In genomic region chr9:128786681-128787582, GRCh38 we compare ENCODE assay signal across 8 cellular contexts. TPM values are rescaled to one million over a fixed set of nuclear protein-coding genes. Genes with fewer than 3 reads are reported as not detected.
DNase-seq lines count a peak whose midpoint lies in the region; ATAC-seq and TF ChIP-seq lines count a peak whose summit lies in the region.

TBC1D13 (plus strand) TSS chr9:128787253; CDS start chr9:128787354, 101 bp downstream.

- peak within 1 kb of the TSS; percentile 87 for H3K4me3 Mint-ChIP-seq in activated CD4-positive, alpha-beta T cell treated with anti-CD3 and anti-CD28 coated beads for 36 hours
- peak within 1 kb of the TSS; percentile 93 for H3K4me3 Mint-ChIP-seq in chondrocyte (ENCODE audit: unreplicated experiment)

- peaks cover 1% of the 10 kb centered on the region for H3K36me3 Mint-ChIP-seq in activated CD4-positive, alpha-beta T cell treated with anti-CD3 and anti-CD28 coated beads for 36 hours (ENCODE audit: low read depth)
- peaks cover 7% of the 10 kb centered on the region for H3K36me3 Mint-ChIP-seq in chondrocyte (ENCODE audit: low read depth)

- H3K27ac Mint-ChIP-seq in activated CD4-positive, alpha-beta T cell treated with anti-CD3 and anti-CD28 coated beads for 36 hours = peak within 1 kb of the TSS; percentile 87
- peak within 1 kb of the TSS; percentile 88 for H3K27ac Mint-ChIP-seq in chondrocyte (ENCODE audit: unreplicated experiment)

- intact Hi-C loops in activated CD4-positive, alpha-beta T cell treated with anti-CD3 and anti-CD28 coated beads for 36 hours (cut with DNase I, micrococcal nuclease) = loop anchor here (1.0 to 5.0 kb wide), 18 partner anchors 16 to 627 kb away; partner anchors contain the start of genes PKN3 (in 2 of the 2), ZER1 (in 2 of the 2), BBLN (in 1 of the 2) and COQ4 (in 1 of the 2)

- peak; percentile 70 to 73 for DNase-seq in AML-193 (lab: John Stamatoyannopoulos, UW)
- peak; percentile 93 for DNase-seq in GM19238 (ENCODE audit: insufficient read length, low spot score)
- DNase-seq in NCI-H524 treated with DMSO at 0.1 percent for 48 hours (lab: John Stamatoyannopoulos, UW) = peak; percentile 49
- DNase-seq in activated CD4-positive, alpha-beta T cell treated with anti-CD3 and anti-CD28 coated beads for 36 hours = peak; percentile 94
- no peak for DNase-seq in chondrocyte (ENCODE audit: low spot score)
- peak; percentile 44 for DNase-seq in kidney glomerular epithelial cell (lab: John Stamatoyannopoulos, UW)
- peak; percentile 80 to 84 for DNase-seq in stimulated activated CD4-positive, alpha-beta T cell treated with anti-CD3 and anti-CD28 coated beads, Interleukin-15, amount 100 ng/mL, for 48 hours (ENCODE audit: low read depth in 2 of 2)

- TF ChIP-seq CTCF in chondrocyte (IDR thresholded peaks at IDR 0.05) = no peak

- CTCF ChIA-PET in activated CD4-positive, alpha-beta T cell treated with anti-CD3 and anti-CD28 coated beads for 36 hours (lab: Charles Lee) = no interaction called here

- H3K9me3 Mint-ChIP-seq in activated CD4-positive, alpha-beta T cell treated with anti-CD3 and anti-CD28 coated beads for 36 hours (ENCODE audit: low read depth) = no peaks in the 10 kb centered on the region
- H3K9me3 Mint-ChIP-seq in chondrocyte (ENCODE audit: low read depth) = no peaks in the 10 kb centered on the region

- H3K27me3 Mint-ChIP-seq in activated CD4-positive, alpha-beta T cell treated with anti-CD3 and anti-CD28 coated beads for 36 hours = no peaks in the 10 kb centered on the region
- no peaks in the 10 kb centered on the region for H3K27me3 Mint-ChIP-seq in chondrocyte (ENCODE audit: low read depth)

- ATAC-seq in HG03439 (IDR thresholded peaks at IDR 0.05; ENCODE audit: unreplicated experiment) = peak; percentile 86
- peak; percentile 97 for ATAC-seq in activated CD4-positive, alpha-beta T cell treated with anti-CD3 and anti-CD28 coated beads for 36 hours

- POLR2A ChIA-PET in activated CD4-positive, alpha-beta T cell treated with anti-CD3 and anti-CD28 coated beads for 36 hours (lab: Charles Lee) = no interaction called here

- peaks cover 18% of the 10 kb centered on the region for H3K4me1 Mint-ChIP-seq in activated CD4-positive, alpha-beta T cell treated with anti-CD3 and anti-CD28 coated beads for 36 hours
- peaks cover 25% of the 10 kb centered on the region for H3K4me1 Mint-ChIP-seq in chondrocyte (ENCODE audit: low read depth)

RNA-seq across cellular contexts. Expression of gene TBC1D13, which starts in this region (rescaled TPM):
- total RNA-seq in activated CD4-positive, alpha-beta T cell treated with anti-CD3 and anti-CD28 coated beads for 36 hours = 10 to 100 TPM; 10.5 to 14.0 TPM
- total RNA-seq in chondrocyte = 23.5 to 32.1 TPM (median 26.5 TPM) in 3 replicates
